9 cellular contexts compared by ENCODE assay signal in genomic region chr19:873084-874019, GRCh38. TPM values are rescaled to one million over a fixed set of nuclear protein-coding genes. Genes with fewer than 3 reads are reported as not detected.
A peak's percentile ranks its signal among the peaks of the same experiment; 100 is the strongest.
DNase-seq lines count a peak whose midpoint lies in the region; ATAC-seq, FAIRE-seq and TF ChIP-seq lines count a peak whose summit lies in the region.
"Had no signal": no experiment of that assay in that cellular context is flagged by ENCODE, and none has a peak within 500 bp of the region (broad histone marks: within the 10 kb centered on the region; RNA-seq: fewer than 3 reads in every experiment).

No MANE protein-coding gene starts in this region.

- H4K20me1 ChIP-seq in K562 (replicated peaks; ENCODE audit: control insufficient read depth, insufficient read depth, low read length) = no peaks in the 10 kb centered on the region; the same call in 1 of the 2 replicates

- peak overlapping the region; percentile 44; the same call in 2 of the 3 replicates for H3K27ac ChIP-seq in K562 (ENCODE audit: extremely low read depth, low read depth, low read length)

- H3K4me1 ChIP-seq in K562 (replicated peaks in 1 of 2; ENCODE audit: control insufficient read depth in 2 of 2, insufficient read depth in 2 of 2, low read length in 2 of 2) = peaks cover 16 to 67% of the 10 kb centered on the region in 2 experiments

- H3K9me3 ChIP-seq in K562 (replicated peaks; ENCODE audit: control insufficient read depth, insufficient read depth, low read depth, low read length) = no peaks in the 10 kb centered on the region
- H3K9me3 ChIP-seq: BLaER1 treated with 17β-estradiol and CSF1 and Interleukin-3, amounts not matched to agents 10 nM and 100 nM had no signal

- H2AFZ ChIP-seq in K562 (ENCODE audit: low read depth, low read length) = no peak overlapping the region

- peak overlapping the region in 1 of 2 experiments; percentile 68; a peak in 2 of 4 replicates for H3K9ac ChIP-seq in K562 (ENCODE audit: insufficient read depth in 1 of 2, low read depth in 2 of 2, low read length in 2 of 2)

- CTCF ChIA-PET in K562 (lab: Yijun Ruan, JAX; ENCODE audit: low intra/inter-chr PET ratio) = no interaction called here

- in situ Hi-C loops in K562 (cut with MboI) = no loop called here

- peak; percentile 34 for DNase-seq in NK-92 treated with Interleukin-12 subunit alpha and Interleukin-12 subunit beta, amount 100 ng/mL, for 24 hours (lab: John Stamatoyannopoulos, UW)
- DNase-seq in NK-92 (lab: John Stamatoyannopoulos, UW; ENCODE audit: unreplicated experiment) (no peak), T-helper 9 cell (peak; percentile 73), K562 (ENCODE audit: extremely low read depth in 1 of 4, low spot score in 3 of 4) (peak; percentile 69 to 86 (median 77)), GOT3 (lab: John Stamatoyannopoulos, UW) (no peak), cerebellum (ENCODE audit: low spot score) (no peak)
- peak; percentile 35 to 64 for DNase-seq in stimulated activated CD4-positive, alpha-beta T cell treated with anti-CD3 and anti-CD28 coated beads, Interleukin-15, amount 100 ng/mL, for 1 hour (ENCODE audit: low read depth in 1 of 2, low spot score in 1 of 2)

- no peak overlapping the region; the same call in 1 of the 2 replicates for H3K4me2 ChIP-seq in K562 (ENCODE audit: insufficient read depth, low read length)

- peak; percentile 35 for FAIRE-seq in K562 (lab: Jason Lieb, UNC)

- H3K36me3 ChIP-seq in K562 (ENCODE audit: control insufficient read depth, insufficient read depth, low read length) = peaks cover 74% of the 10 kb centered on the region; the same call in 2 of the 3 replicates

- intact Hi-C loops in K562 (cut with micrococcal nuclease) = no loop called here

- no TSS peak for BruUV-seq in K562 (replicated peaks; lab: Mats Ljungman, UMichigan)

- TF ChIP-seq CTCF in K562 (IDR thresholded peaks at IDR 0.05 in 2 of 3, conservative IDR thresholded peaks at IDR 0.05 in 1 of 3; ENCODE audit: insufficient read depth in 2 of 3, low read depth in 1 of 3, low read length in 3 of 3) = no peak

- no peaks in the 10 kb centered on the region for H3K27me3 ChIP-seq in K562 (ENCODE audit: control insufficient read depth in 2 of 2, insufficient read depth in 2 of 2, low read length in 2 of 2)
- H3K27me3 ChIP-seq: BLaER1 treated with 17β-estradiol and CSF1 and Interleukin-3, amounts not matched to agents 10 nM and 100 nM had no signal

- H3K4me3 ChIP-seq in K562 = no peak overlapping the region

- peak; percentile 31; the same call in 1 of the 2 replicates for TF ChIP-seq POLR2A in K562 (conservative IDR thresholded peaks at IDR 0.05)

- no peak for TF ChIP-seq RAD21 in K562 (CRISPR knock-in tag; conservative IDR thresholded peaks at IDR 0.05 in 1 of 2, IDR thresholded peaks at IDR 0.05 in 1 of 2)

- peak; percentile 90 for ATAC-seq in K562
- no peak for ATAC-seq in GM18909 (IDR thresholded peaks at IDR 0.05; ENCODE audit: poor library complexity, unreplicated experiment)

- H3K9me1 ChIP-seq in K562 (ENCODE audit: control insufficient read depth, insufficient read depth, low read length) = no peaks in the 10 kb centered on the region

- no peaks in the 10 kb centered on the region for H3K79me2 ChIP-seq in K562 (ENCODE audit: control insufficient read depth, insufficient read depth, low read length)

- no peak for TF ChIP-seq EP300 in K562 (IDR thresholded peaks at IDR 0.05; ENCODE audit: low read length)

- POLR2A ChIA-PET in K562 (lab: Yijun Ruan, JAX) = interaction anchor here (0.6 to 2.0 kb wide), 3 partner anchors 9 to 34 kb away, joined by 3 to 7 read pairs (median 4); partner anchors contain the start of genes MED16 and RNU6-9

- WGBS in K562 (ENCODE audit: insufficient coverage, low coverage, missing lambda C conversion rate) = 86% methylated on average over 17 of the region's 38 CpGs

RNA-seq across cellular contexts. Expression of gene CFD, which starts 13.9 kb away (rescaled TPM):
- total RNA-seq in K562 (2011; cell fraction: chromatin; rRNA removed; ENCODE audit: low replicate concordance) = 11.2 and 25.3 TPM in 2 replicates
- 23.0 and 26.8 TPM in 2 replicates for total RNA-seq in K562 (2011; cell fraction: nucleolus; rRNA removed)
- 13.6 and 23.8 TPM in 2 replicates for total RNA-seq in K562 (2011; cell fraction: nucleoplasm; rRNA removed)
- total RNA-seq in K562 (2014; rRNA removed) (59.4 and 80.2 TPM in 2 replicates), K562 (2014; rRNA removed; fragmentation: Illumina TruSeq; extraction: Trizol) (3.1 TPM in 2 replicates), K562 (2015; rRNA removed; fragmentation: Illumina TruSeq; extraction: Trizol) (7.6 and 9.6 TPM in 2 replicates), K562 (2021) (49.3 and 50.9 TPM in 2 replicates), cerebellum (1.8 TPM)
- polyA plus RNA-seq in K562 (2011; rRNA removed) (8.5 and 12.1 TPM in 2 replicates), K562 (2014; fragmentation: Illumina TruSeq; extraction: Trizol) (2.6 and 3.6 TPM in 2 replicates), K562 (2014; fragmentation: Nextera tagmentation; extraction: Ambion mirVana) (under 1 TPM; 0.52 to 0.63 TPM), K562 (2014; rRNA removed) (52.0 and 54.1 TPM in 2 replicates)
- polyA plus RNA-seq in K562 (2011; cell fraction: cytosol; rRNA removed) = 26.8 and 158 TPM in 2 replicates
- 8.1 and 19.5 TPM in 2 replicates for polyA plus RNA-seq in K562 (2011; cell fraction: nucleus; rRNA removed)
- polyA plus RNA-seq in K562 (2012) = 35.9 and 45.0 TPM in 2 replicates
- 1.4 and 2.4 TPM in 2 replicates for polyA minus RNA-seq in K562 (2011; rRNA and poly(A)+ RNA removed)
- polyA minus RNA-seq in K562 (2011; cell fraction: cytosol; rRNA and poly(A)+ RNA removed) = 20.8 and 31.8 TPM in 2 replicates
- 6.1 and 7.4 TPM in 2 replicates for polyA minus RNA-seq in K562 (2011; cell fraction: nucleus; rRNA and poly(A)+ RNA removed)

RNA-seq across cellular contexts. Expression of gene MED16, which starts 19.6 kb away (rescaled TPM):
- 28.6 and 108 TPM in 2 replicates for total RNA-seq in K562 (2011; cell fraction: chromatin; rRNA removed; ENCODE audit: low replicate concordance)
- 71.0 and 80.0 TPM in 2 replicates for total RNA-seq in K562 (2011; cell fraction: nucleolus; rRNA removed)
- total RNA-seq in K562 (2011; cell fraction: nucleoplasm; rRNA removed) = 33.8 and 41.3 TPM in 2 replicates
- total RNA-seq in K562 (2014; rRNA removed) = 15.6 and 22.1 TPM in 2 replicates
- total RNA-seq in K562 (2014; rRNA removed; fragmentation: Illumina TruSeq; extraction: Trizol) = 1.2 and 1.8 TPM in 2 replicates
- 8.6 and 9.3 TPM in 2 replicates for total RNA-seq in K562 (2015; rRNA removed; fragmentation: Illumina TruSeq; extraction: Trizol)
- 59.6 and 59.9 TPM in 2 replicates for total RNA-seq in K562 (2021)
- 10.3 and 26.2 TPM in 2 replicates for polyA plus RNA-seq in K562 (2011; rRNA removed)
- polyA plus RNA-seq in K562 (2011; cell fraction: cytosol; rRNA removed) = 36.6 and 87.3 TPM in 2 replicates
- polyA plus RNA-seq in K562 (2011; cell fraction: nucleus; rRNA removed) = 34.7 and 60.1 TPM in 2 replicates
- polyA plus RNA-seq in K562 (2012) = 34.1 and 52.5 TPM in 2 replicates
- polyA plus RNA-seq in K562 (2014; fragmentation: Illumina TruSeq; extraction: Trizol) = 7.1 and 20.0 TPM in 2 replicates
- 1 to 10 TPM in 1 of 2 experiments, under 1 TPM in 1; 0.89 to 1.3 TPM for polyA plus RNA-seq in K562 (2014; fragmentation: Nextera tagmentation; extraction: Ambion mirVana)
- polyA plus RNA-seq in K562 (2014; rRNA removed) = 21.2 and 30.2 TPM in 2 replicates
- polyA minus RNA-seq in K562 (2011; rRNA and poly(A)+ RNA removed) = 10.3 and 15.6 TPM in 2 replicates
- 72.1 and 84.4 TPM in 2 replicates for polyA minus RNA-seq in K562 (2011; cell fraction: cytosol; rRNA and poly(A)+ RNA removed)
- polyA minus RNA-seq in K562 (2011; cell fraction: nucleus; rRNA and poly(A)+ RNA removed) = 33.7 and 37.4 TPM in 2 replicates
- 31.0 TPM for total RNA-seq in cerebellum

RNA-seq across cellular contexts. Expression of gene RNU6-9, which starts 19.9 kb away (rescaled TPM):
- not detected in 2 replicates for total RNA-seq in K562 (2011; cell fraction: chromatin; rRNA removed; ENCODE audit: low replicate concordance)
- not detected in 2 replicates for total RNA-seq in K562 (2011; cell fraction: nucleolus; rRNA removed)
- total RNA-seq in K562 (2011; cell fraction: nucleoplasm; rRNA removed) = not detected in 2 replicates
- total RNA-seq in K562 (2014; rRNA removed) (not detected in 2 replicates), K562 (2014; rRNA removed; fragmentation: Illumina TruSeq; extraction: Trizol) (not detected in 2 replicates), K562 (2015; rRNA removed; fragmentation: Illumina TruSeq; extraction: Trizol) (not detected in 2 replicates), K562 (2021) (not detected in 2 replicates), cerebellum (not detected)
- polyA plus RNA-seq in K562 (2011; rRNA removed) (not detected in 2 replicates), K562 (2014; fragmentation: Illumina TruSeq; extraction: Trizol) (not detected in 2 replicates), K562 (2014; fragmentation: Nextera tagmentation; extraction: Ambion mirVana) (not detected), K562 (2014; rRNA removed) (not detected in 2 replicates)
- polyA plus RNA-seq in K562 (2011; cell fraction: cytosol; rRNA removed) = not detected in 2 replicates
- polyA plus RNA-seq in K562 (2011; cell fraction: nucleus; rRNA removed) = not detected in 2 replicates
- polyA plus RNA-seq in K562 (2012) = not detected in 2 replicates
- polyA minus RNA-seq in K562 (2011; rRNA and poly(A)+ RNA removed) = under 0.01 TPM in 2 replicates
- 667 TPM in 1 of 2 replicates, not detected in the other for polyA minus RNA-seq in K562 (2011; cell fraction: cytosol; rRNA and poly(A)+ RNA removed)
- under 0.01 TPM in 1 of 2 replicates, not detected in the other for polyA minus RNA-seq in K562 (2011; cell fraction: nucleus; rRNA and poly(A)+ RNA removed)

RNA-seq across cellular contexts. Expression of gene ELANE, which starts 21.2 kb away (rescaled TPM):
- not detected in 2 replicates for total RNA-seq in K562 (2011; cell fraction: chromatin; rRNA removed; ENCODE audit: low replicate concordance)
- total RNA-seq in K562 (2011; cell fraction: nucleolus; rRNA removed) = not detected in 2 replicates
- total RNA-seq in K562 (2011; cell fraction: nucleoplasm; rRNA removed) = not detected in 2 replicates
- total RNA-seq in K562 (2014; rRNA removed) (0.37 TPM in 1 of 2 replicates, not detected in the other), K562 (2014; rRNA removed; fragmentation: Illumina TruSeq; extraction: Trizol) (not detected in 2 replicates), K562 (2015; rRNA removed; fragmentation: Illumina TruSeq; extraction: Trizol) (not detected in 2 replicates), K562 (2021) (not detected in 2 replicates), cerebellum (0.36 TPM)
- polyA plus RNA-seq in K562 (2011; rRNA removed) (not detected in 2 replicates), K562 (2014; fragmentation: Illumina TruSeq; extraction: Trizol) (not detected in 2 replicates), K562 (2014; fragmentation: Nextera tagmentation; extraction: Ambion mirVana) (not detected), K562 (2014; rRNA removed) (not detected in 2 replicates)
- polyA plus RNA-seq in K562 (2011; cell fraction: cytosol; rRNA removed) = not detected in 2 replicates
- polyA plus RNA-seq in K562 (2011; cell fraction: nucleus; rRNA removed) = not detected in 2 replicates
- polyA plus RNA-seq in K562 (2012) = not detected in 2 replicates
- polyA minus RNA-seq in K562 (2011; rRNA and poly(A)+ RNA removed) = not detected in 2 replicates
- polyA minus RNA-seq in K562 (2011; cell fraction: cytosol; rRNA and poly(A)+ RNA removed) = not detected in 2 replicates
- not detected in 2 replicates for polyA minus RNA-seq in K562 (2011; cell fraction: nucleus; rRNA and poly(A)+ RNA removed)

RNA-seq across cellular contexts. Expression of gene PRTN3, which starts 32.6 kb away (rescaled TPM):
- not detected in 2 replicates for total RNA-seq in K562 (2011; cell fraction: chromatin; rRNA removed; ENCODE audit: low replicate concordance)
- 0.50 TPM in 1 of 2 replicates, not detected in the other for total RNA-seq in K562 (2011; cell fraction: nucleolus; rRNA removed)
- 0.37 TPM in 1 of 2 replicates, not detected in the other for total RNA-seq in K562 (2011; cell fraction: nucleoplasm; rRNA removed)
- 0.14 and 0.69 TPM in 2 replicates for total RNA-seq in K562 (2014; rRNA removed)
- 0.19 TPM in 1 of 2 replicates, not detected in the other for total RNA-seq in K562 (2014; rRNA removed; fragmentation: Illumina TruSeq; extraction: Trizol)
- 0.36 and 0.41 TPM in 2 replicates for total RNA-seq in K562 (2015; rRNA removed; fragmentation: Illumina TruSeq; extraction: Trizol)
- 0.60 and 0.86 TPM in 2 replicates for total RNA-seq in K562 (2021)
- 0.60 and 1.4 TPM in 2 replicates for polyA plus RNA-seq in K562 (2011; rRNA removed)
- polyA plus RNA-seq in K562 (2011; cell fraction: cytosol; rRNA removed) = 3.3 and 5.8 TPM in 2 replicates
- polyA plus RNA-seq in K562 (2011; cell fraction: nucleus; rRNA removed) = 1.3 and 1.6 TPM in 2 replicates
- polyA plus RNA-seq in K562 (2012) = 0.55 and 1.3 TPM in 2 replicates
- 0.25 and 0.43 TPM in 2 replicates for polyA plus RNA-seq in K562 (2014; fragmentation: Illumina TruSeq; extraction: Trizol)
- not detected for polyA plus RNA-seq in K562 (2014; fragmentation: Nextera tagmentation; extraction: Ambion mirVana)
- 0.50 TPM in 1 of 2 replicates, not detected in the other for polyA plus RNA-seq in K562 (2014; rRNA removed)
- polyA minus RNA-seq in K562 (2011; rRNA and poly(A)+ RNA removed) = not detected in 2 replicates
- 1.4 TPM in 1 of 2 replicates, not detected in the other for polyA minus RNA-seq in K562 (2011; cell fraction: cytosol; rRNA and poly(A)+ RNA removed)
- not detected in 2 replicates for polyA minus RNA-seq in K562 (2011; cell fraction: nucleus; rRNA and poly(A)+ RNA removed)
- total RNA-seq in cerebellum = 0.82 TPM

Comparison
In these comparisons a context has a peak if more than half of its experiments do, and no peak if none do; other contexts are left out.
1. DNase-seq: peak in NK-92 treated with Interleukin-12 subunit alpha and Interleukin-12 subunit beta, amount 100 ng/mL, for 24 hours (single experiment), T-helper 9 cell (single experiment), K562 (4 of 4) and stimulated activated CD4-positive, alpha-beta T cell treated with anti-CD3 and anti-CD28 coated beads, Interleukin-15, amount 100 ng/mL, for 1 hour (2 of 2); none in NK-92 (single experiment), GOT3 (single experiment) and cerebellum (single experiment).